Comparison of ENCODE assay signal across 8 cellular contexts in the genomic region with DNA sequence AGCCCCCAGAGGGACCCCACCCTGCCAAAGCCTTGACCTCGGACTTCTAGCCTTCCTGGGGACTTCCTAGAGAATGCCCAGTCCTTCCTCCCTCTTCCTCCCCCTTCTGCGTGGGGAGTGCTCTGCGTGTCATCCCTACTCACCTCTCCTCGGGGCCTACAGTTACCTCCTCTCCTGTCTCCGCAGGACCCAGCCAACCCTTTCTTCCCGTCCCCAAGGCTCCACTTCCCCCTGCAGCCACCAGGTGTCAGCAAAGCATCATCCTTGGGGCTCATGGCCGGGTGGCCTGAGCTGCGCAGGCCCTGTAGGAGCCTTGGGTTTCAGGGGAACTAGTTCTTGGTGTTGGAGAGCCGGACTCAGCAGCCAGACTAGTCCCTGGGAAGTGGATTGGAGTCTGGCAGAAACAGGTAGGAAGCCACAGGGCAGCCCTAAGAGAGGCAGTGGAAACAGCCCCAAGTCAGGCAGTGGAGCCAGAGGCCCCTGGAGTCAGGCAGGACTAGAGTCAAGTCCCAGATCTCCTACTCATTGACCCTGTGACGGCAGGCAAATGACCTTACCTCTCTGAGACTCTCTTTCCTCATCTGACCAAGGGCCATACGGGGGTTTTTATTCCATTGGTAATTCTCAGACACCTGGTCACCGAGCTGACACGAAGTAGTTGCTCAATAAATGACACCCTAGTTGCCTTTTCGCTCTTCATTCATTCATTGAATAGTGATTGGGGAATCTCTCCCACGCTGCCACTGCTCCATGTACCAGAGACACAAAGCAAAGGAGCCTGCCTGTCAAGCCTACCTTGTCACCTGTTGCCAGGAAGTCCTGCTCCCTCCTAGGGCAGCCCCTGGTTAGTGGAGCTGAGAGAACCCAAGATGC.
A peak's percentile ranks its signal among the peaks of the same experiment; 100 is the strongest.
DNase-seq lines count a peak whose midpoint lies in the region; ATAC-seq and TF ChIP-seq lines count a peak whose summit lies in the region.
"Not testable (repeated sequence)": the region's sequence is repeated elsewhere in the genome, so short reads cannot be mapped to it uniquely, and the experiment has no call there.

No MANE protein-coding gene starts in this region.

- H3K36me3 Mint-ChIP-seq in CD4-positive, alpha-beta memory T cell: peaks cover 45 to 51% of the 10 kb centered on the region in 2 donors
- H3K36me3 Mint-ChIP-seq in mesothelial cell of epicardium: peaks cover 41% of the 10 kb centered on the region

- ATAC-seq in GM21717 (IDR thresholded peaks at IDR 0.05; ENCODE audit: unreplicated experiment): peak; percentile 62

- intact Hi-C loops in CD4-positive, alpha-beta memory T cell (cut with micrococcal nuclease): loop anchor here (1.0 to 2.0 kb wide), 3 partner anchors 240 to 898 kb away; no protein-coding TSS in a partner anchor

- H3K27me3 ChIP-seq in CD4-positive, alpha-beta memory T cell (ENCODE audit: insufficient read depth, low read length): not testable (repeated sequence)

- not testable (repeated sequence) for H3K9me3 ChIP-seq in CD4-positive, alpha-beta memory T cell (ENCODE audit: control insufficient read depth in 1 of 2, low read length in 2 of 2)

- not testable (repeated sequence) for H3K9me3 Mint-ChIP-seq in CD4-positive, alpha-beta memory T cell; mesothelial cell of epicardium

- not testable (repeated sequence) for H3K4me3 Mint-ChIP-seq in CD4-positive, alpha-beta memory T cell; mesothelial cell of epicardium

- not testable (repeated sequence) for H3K4me1 Mint-ChIP-seq in CD4-positive, alpha-beta memory T cell; mesothelial cell of epicardium

- H3K27ac ChIP-seq in CD4-positive, alpha-beta memory T cell (ENCODE audit: low read depth, low read length): not testable (repeated sequence)

- peaks cover 31% of the 10 kb centered on the region for H3K36me3 ChIP-seq in CD4-positive, alpha-beta memory T cell (ENCODE audit: insufficient read depth, low read length)

- not testable (repeated sequence) for TF ChIP-seq POLR2A in erythroblast (IDR thresholded peaks at IDR 0.05; ENCODE audit: low read length)

- peak overlapping the region in 5 of 7 donors; percentile 1 to 82 (median 47) for H3K27ac Mint-ChIP-seq in CD4-positive, alpha-beta memory T cell
- not testable (repeated sequence) for H3K27ac Mint-ChIP-seq in mesothelial cell of epicardium

- H3K4me1 ChIP-seq in CD4-positive, alpha-beta memory T cell (ENCODE audit: insufficient read depth, low read length): not testable (repeated sequence)

- not testable (repeated sequence) for H3K4me3 ChIP-seq in CD4-positive, alpha-beta memory T cell (ENCODE audit: low read length in 2 of 2)

- not testable (repeated sequence) for H3K27me3 Mint-ChIP-seq in CD4-positive, alpha-beta memory T cell; mesothelial cell of epicardium (ENCODE audit: low read depth)

- TF ChIP-seq CTCF in mesothelial cell of epicardium (IDR thresholded peaks at IDR 0.05; ENCODE audit: unreplicated experiment): peak; percentile 85

- CTCF ChIA-PET in CD4-positive, alpha-beta memory T cell (lab: Charles Lee; ENCODE audit: partially characterized antibody): interaction anchor here (0.7 to 3.6 kb wide), 9 partner anchors 11 to 863 kb away, joined by 3 to 25 read pairs (median 4); no protein-coding TSS in a partner anchor

- peak; percentile 52 to 68 (median 57) for DNase-seq in CD4-positive, alpha-beta memory T cell
- DNase-seq in MV-4-11 (lab: John Stamatoyannopoulos, UW) (peak; percentile 71), SIG-M5 treated with dmso at 0.1 percent for 504 hours (lab: John Stamatoyannopoulos, UW; ENCODE audit: unreplicated experiment) (peak; percentile 62), erythroblast (lab: John Stamatoyannopoulos, UW) (peak; percentile 73 to 87), mesothelial cell of epicardium (ENCODE audit: low spot score in 2 of 2, unreplicated experiment in 2 of 2) (peak; percentile 51 to 90)
- peak; percentile 89 to 91 for DNase-seq in activated T-cell treated with anti-CD3 and anti-CD28 coated beads, Interleukin-2, amount 50 U/mL, for 48 hours
- peak; percentile 55 for DNase-seq in stimulated activated CD8-positive, alpha-beta memory T cell treated with anti-CD3 and anti-CD28 coated beads, Interleukin-12 subunit alpha, Interleukin-12 subunit beta, amount 100 ng/mL, for 1 hour (ENCODE audit: low read depth)

- POLR2A ChIA-PET in CD4-positive, alpha-beta memory T cell (lab: Charles Lee; ENCODE audit: partially characterized antibody): not testable (repeated sequence)
